In genomic region chr2:52776571-52776970, GRCh38 we compare ENCODE assay signal across 22 cellular contexts.
A peak's percentile ranks its signal among the peaks of the same experiment; 100 is the strongest.
DNase-seq lines count a peak whose midpoint lies in the region; ATAC-seq and TF ChIP-seq lines count a peak whose summit lies in the region.
"Had no signal": no experiment of that assay in that cellular context is flagged by ENCODE, and none has a peak within 500 bp of the region (broad histone marks: within the 10 kb centered on the region; RNA-seq: fewer than 3 reads in every experiment).

No MANE protein-coding gene starts in this region.

- no peak overlapping the region for H3K23ac ChIP-seq in IMR-90 (ENCODE audit: low read depth, low read length)

- H3K36me3 ChIP-seq in IMR-90 (ENCODE audit: control insufficient read depth, insufficient read depth, low read length) (no peaks in the 10 kb centered on the region), fibroblast of lung (ENCODE audit: control insufficient read depth, insufficient read depth, low read length) (no peaks in the 10 kb centered on the region), upper lobe of left lung (no peaks in the 10 kb centered on the region)
- H3K36me3 ChIP-seq: BE2C, BLaER1 had no signal

- no peaks in the 10 kb centered on the region for H3K79me1 ChIP-seq in IMR-90 (ENCODE audit: low read depth in 1 of 2, low read length in 2 of 2)

- CTCF ChIA-PET in IMR-90 (lab: Yijun Ruan, JAX) = interaction anchor here (0.6 kb wide), 1 partner anchor 725 kb away, joined by 3 read pairs; no protein-coding TSS in a partner anchor

- H4K91ac ChIP-seq in IMR-90 (ENCODE audit: insufficient read depth, low read depth, low read length) = no peak overlapping the region

- no peak overlapping the region for H3K56ac ChIP-seq in IMR-90 (ENCODE audit: extremely low read depth, insufficient read depth, low read length)

- no peak overlapping the region for H2BK5ac ChIP-seq in IMR-90 (ENCODE audit: low read depth, low read length, poor library complexity, severe bottlenecking)

- TF ChIP-seq POLR2A in IMR-90 (IDR thresholded peaks at IDR 0.05; ENCODE audit: low read depth, low read length) = no peak
- TF ChIP-seq POLR2A in upper lobe of left lung (IDR thresholded peaks at IDR 0.05) = no peak

- intact Hi-C loops in IMR-90 (cut with micrococcal nuclease) = no loop called here

- H3K9ac ChIP-seq in IMR-90 (ENCODE audit: low read depth, low read length) (no peak overlapping the region), fibroblast of lung (ENCODE audit: insufficient read depth, low read length) (no peak overlapping the region)
- H3K9ac ChIP-seq: BLaER1 had no signal

- H2AK5ac ChIP-seq in IMR-90 (ENCODE audit: low read depth, low read length) = no peak overlapping the region

- dilution Hi-C loops in IMR-90 (cut with HindIII; ENCODE audit: low sequenced_read_pairs, unreplicated experiment) = no loop called here

- H3K27ac ChIP-seq in IMR-90 (ENCODE audit: insufficient read depth, low read length) (no peak overlapping the region), fibroblast of lung (ENCODE audit: insufficient read depth, low read length) (no peak overlapping the region), upper lobe of left lung (no peak overlapping the region)
- H3K27ac ChIP-seq: BLaER1 had no signal

- no peaks in the 10 kb centered on the region for H3K79me2 ChIP-seq in fibroblast of lung (ENCODE audit: control insufficient read depth, insufficient read depth, low read length)

- H2BK20ac ChIP-seq in IMR-90 (ENCODE audit: low read depth, low read length) = no peak overlapping the region

- H4K8ac ChIP-seq in IMR-90 (ENCODE audit: low read depth in 2 of 2, low read length in 2 of 2) = no peak overlapping the region

- no peak for TF ChIP-seq EP300 in upper lobe of left lung (IDR thresholded peaks at IDR 0.05)

- H3K9me1 ChIP-seq in IMR-90 (ENCODE audit: insufficient read depth, low read length) = no peaks in the 10 kb centered on the region

- TF ChIP-seq CTCF in IMR-90 (conservative IDR thresholded peaks at IDR 0.05; ENCODE audit: low read depth, low read length) (no peak), fibroblast of lung (conservative IDR thresholded peaks at IDR 0.05 in 1 of 2, IDR thresholded peaks at IDR 0.05 in 1 of 2; ENCODE audit: low read depth in 1 of 2, low read length in 2 of 2) (no peak), upper lobe of left lung (IDR thresholded peaks at IDR 0.05) (no peak)

- no peak overlapping the region for H2BK15ac ChIP-seq in IMR-90 (ENCODE audit: low read depth, low read length)

- H3K27me3 ChIP-seq in IMR-90 (ENCODE audit: control insufficient read depth, insufficient read depth, low read length) (no peaks in the 10 kb centered on the region), fibroblast of lung (ENCODE audit: control insufficient read depth, insufficient read depth, low read length) (no peaks in the 10 kb centered on the region), upper lobe of left lung (no peaks in the 10 kb centered on the region)
- H3K27me3 ChIP-seq: BE2C, BLaER1 had no signal

- H4K20me1 ChIP-seq in IMR-90 (ENCODE audit: insufficient read depth, low read length) = no peaks in the 10 kb centered on the region
- no peaks in the 10 kb centered on the region for H4K20me1 ChIP-seq in fibroblast of lung (ENCODE audit: control insufficient read depth, extremely low read depth, insufficient read depth, low read length)
- H4K20me1 ChIP-seq: BLaER1 had no signal

- no CpG with 5 or more reads among the region's 1 CpG for WGBS in IMR-90 (ENCODE audit: extremely low coverage in 2 of 2, insufficient read length in 1 of 2), 2 experiments
- 38 to 55% methylated on average over 1 of the region's 1 CpG for WGBS in upper lobe of left lung, 2 donors

- BruUV-seq in IMR-90 (replicated peaks; lab: Mats Ljungman, UMichigan) = no TSS peak

- POLR2A ChIA-PET in IMR-90 (lab: Charles Lee; ENCODE audit: unreplicated experiment) = interaction anchor here (0.5 kb wide), 1 partner anchor 154 kb away, joined by 3 read pairs; no protein-coding TSS in a partner anchor

- H2BK120ac ChIP-seq in IMR-90 (ENCODE audit: low read depth, low read length) = no peak overlapping the region

- TF ChIP-seq RAD21 in IMR-90 (IDR thresholded peaks at IDR 0.05; ENCODE audit: low read length) = no peak

- H2AFZ ChIP-seq in IMR-90 (replicated peaks; ENCODE audit: low read length, poor library complexity) (no peak overlapping the region), fibroblast of lung (ENCODE audit: low read length) (no peak overlapping the region)

- in situ Hi-C loops in IMR-90 (cut with MboI; ENCODE audit: low sequenced_read_pairs) = no loop called here

- H3K4me3 ChIP-seq in IMR-90 (ENCODE audit: insufficient read depth, low read depth, low read length) = no peak overlapping the region
- H3K4me3 ChIP-seq in fibroblast of lung (replicated peaks in 1 of 4; ENCODE audit: control extremely low read depth in 1 of 4, insufficient read depth in 1 of 4, low read depth in 3 of 4, low read length in 4 of 4) = no peak overlapping the region
- no peak overlapping the region for H3K4me3 ChIP-seq in upper lobe of left lung
- H3K4me3 ChIP-seq: BLaER1, GM12878 had no signal

- no peak overlapping the region for H3K14ac ChIP-seq in IMR-90 (replicated peaks; ENCODE audit: low read depth, low read length)

- peaks cover 2% of the 10 kb centered on the region; the same call in 1 of the 2 replicates for H3K4me1 ChIP-seq in IMR-90 (ENCODE audit: control insufficient read depth, insufficient read depth, low read length)
- H3K4me1 ChIP-seq in fibroblast of lung (ENCODE audit: control insufficient read depth, extremely low read depth, insufficient read depth, low read length) = no peaks in the 10 kb centered on the region
- H3K4me1 ChIP-seq in upper lobe of left lung = no peaks in the 10 kb centered on the region
- H3K4me1 ChIP-seq: BE2C, BLaER1 had no signal

- H3K4me2 ChIP-seq in IMR-90 (ENCODE audit: low read depth, low read length) (0 out of 2 replicates have a peak overlapping the region, but pooled peaks have one; percentile 21), fibroblast of lung (ENCODE audit: extremely low read depth, insufficient read depth, low read length) (no peak overlapping the region)
- H3K4me2 ChIP-seq: BLaER1 had no signal

- no peak overlapping the region for H3K4ac ChIP-seq in IMR-90 (ENCODE audit: low read depth, low read length)

- H3K18ac ChIP-seq in IMR-90 (ENCODE audit: low read depth, low read length) = no peak overlapping the region; the same call in 1 of the 2 replicates

- ATAC-seq in IMR-90 (ENCODE audit: low read depth) (peak; percentile 49), upper lobe of left lung (ENCODE audit: low FRiP score in 2 of 2) (no peak)
- ATAC-seq: GM12878 had no signal

- H2AK9ac ChIP-seq in IMR-90 (replicated peaks; ENCODE audit: low read depth, low read length, poor library complexity) = no peak overlapping the region

- DNase-seq in IMR-90 (peak; percentile 72), fibroblast of lung (ENCODE audit: low read depth in 2 of 2) (peak; percentile 12 to 68), iris pigment epithelial cell (ENCODE audit: low read depth) (peak; percentile 20), kidney tubule cell (ENCODE audit: low spot score) (no peak), upper lobe of left lung (no peak), germinal center (ENCODE audit: low spot score) (no peak)
- DNase-seq: 8988T; ACHN; BE2C; C1 segment of cervical spinal cord; CD4-positive, alpha-beta memory T cell; CD4-positive, CD25-positive, alpha-beta regulatory T cell; CD8-positive, alpha-beta memory T cell; COR-L47; DMS 273 treated with DMSO at 0.1 percent for 48 hours; DMS153; DMS53; DND-41; EL; GDM1 had no signal

- no peaks in the 10 kb centered on the region for H3K9me3 ChIP-seq in IMR-90 (ENCODE audit: control insufficient read depth, insufficient read depth, low read length)
- no peaks in the 10 kb centered on the region for H3K9me3 ChIP-seq in fibroblast of lung (ENCODE audit: control insufficient read depth, insufficient read depth, low read depth, low read length)
- H3K9me3 ChIP-seq in upper lobe of left lung = no peaks in the 10 kb centered on the region
- H3K9me3 ChIP-seq: BE2C, BLaER1 had no signal

- H4K5ac ChIP-seq in IMR-90 (ENCODE audit: low read depth, low read length) = no peak overlapping the region

TF ChIP-seq in IMR-90, 13 proteins besides CTCF, POLR2A, EP300 and RAD21:
- no peak for TF ChIP-seq USF2 (IDR thresholded peaks at IDR 0.05; ENCODE audit: low read depth, low read length)
- TF ChIP-seq FOS (IDR thresholded peaks at IDR 0.05; ENCODE audit: low read depth, low read length) = 0 out of 2 replicates have a peak, but pooled peaks have one; percentile 10

Comparison
In these comparisons a context has a peak if more than half of its experiments do, and no peak if none do; other contexts are left out.
1. DNase-seq: peak in IMR-90 (single experiment), fibroblast of lung (2 of 2) and iris pigment epithelial cell (single experiment); none in kidney tubule cell (single experiment), upper lobe of left lung (0 of 2) and germinal center (single experiment).